30 cellular contexts compared by ENCODE assay signal in genomic region chr18:7512990-7513389, GRCh38.
"Had no signal": no experiment of that assay in that cellular context is flagged by ENCODE, and none has a peak within 500 bp of the region (broad histone marks: within the 10 kb centered on the region; RNA-seq: fewer than 3 reads in every experiment).

No MANE protein-coding gene starts in this region.

- H3K27me3 Mint-ChIP-seq: activated CD4-positive, alpha-beta memory T cell treated with anti-CD3 and anti-CD28 coated beads for 36 hours; activated CD4-positive, alpha-beta T cell treated with anti-CD3 and anti-CD28 coated beads for 36 hours; activated CD4-positive, alpha-beta T cell treated with anti-CD3 and anti-CD28 coated beads, Interleukin-2, amount 10 ng/mL, durations not matched to agents 24 days and 14 days; activated CD8-positive, alpha-beta memory T cell treated with anti-CD3 and anti-CD28 coated beads, Interleukin-2, amount 10 ng/mL, durations not matched to agents 7 days and 5 days; activated naive CD4-positive, alpha-beta T cell treated with anti-CD3 and anti-CD28 coated beads, Interleukin-2, amount 50 U/mL, for 24 hours; activated naive CD8-positive, alpha-beta T cell treated with anti-CD3 and anti-CD28 coated beads for 36 hours; activated naive CD8-positive, alpha-beta T cell treated with anti-CD3 and anti-CD28 coated beads, Interleukin-2, amount 50 U/mL, for 24 hours had no signal

- H3K27ac Mint-ChIP-seq: activated CD4-positive, alpha-beta memory T cell treated with anti-CD3 and anti-CD28 coated beads for 36 hours; activated CD4-positive, alpha-beta T cell treated with anti-CD3 and anti-CD28 coated beads for 36 hours; activated CD4-positive, alpha-beta T cell treated with anti-CD3 and anti-CD28 coated beads, Interleukin-2, amount 10 ng/mL, durations not matched to agents 24 days and 14 days; activated CD8-positive, alpha-beta memory T cell treated with anti-CD3 and anti-CD28 coated beads, Interleukin-2, amount 10 ng/mL, durations not matched to agents 7 days and 5 days; activated CD8-positive, alpha-beta T cell treated with anti-CD3 and anti-CD28 coated beads, Interleukin-2, amount 10 ng/mL, durations not matched to agents 7 days and 5 days; activated naive CD4-positive, alpha-beta T cell treated with anti-CD3 and anti-CD28 coated beads for 36 hours; activated naive CD4-positive, alpha-beta T cell treated with anti-CD3 and anti-CD28 coated beads, Interleukin-2, amount 50 U/mL, for 24 hours; activated naive CD8-positive, alpha-beta T cell treated with anti-CD3 and anti-CD28 coated beads for 36 hours; activated naive CD8-positive, alpha-beta T cell treated with anti-CD3 and anti-CD28 coated beads, Interleukin-2, amount 50 U/mL, for 24 hours; activated T-helper 1 cell treated with anti-CD3 and anti-CD28 coated beads, Interleukin-12 subunit alpha, Interleukin-12 subunit beta, Interleukin-2, Interleukin-4 antibody, amounts not matched to agents 30 ng/mL and 10 ng/mL and 1 ng/mL, durations not matched to agents 14 hours and 24 hours and 36 hours; activated T-helper 2 cell treated with anti-CD3 and anti-CD28 coated beads, Interferon-gamma antibody, Interleukin-2, Interleukin-4, amounts not matched to agents 10 μg/mL and 5 μg/mL and 100 μg/mL, durations not matched to agents 14 hours and 24 hours and 36 hours; effector memory CD8-positive, alpha-beta T cell had no signal

- H3K9me3 ChIP-seq: adrenal gland, esophagus muscularis mucosa, gastrocnemius medialis had no signal

- H3K36me3 Mint-ChIP-seq: activated CD4-positive, alpha-beta memory T cell treated with anti-CD3 and anti-CD28 coated beads for 36 hours; activated CD8-positive, alpha-beta memory T cell treated with anti-CD3 and anti-CD28 coated beads, Interleukin-2, amount 10 ng/mL, durations not matched to agents 7 days and 5 days; activated naive CD4-positive, alpha-beta T cell treated with anti-CD3 and anti-CD28 coated beads, Interleukin-2, amount 50 U/mL, for 24 hours; activated naive CD8-positive, alpha-beta T cell treated with anti-CD3 and anti-CD28 coated beads for 36 hours had no signal

- H3K4me3 ChIP-seq: adrenal gland, esophagus muscularis mucosa, gastrocnemius medialis had no signal

- H3K4me1 Mint-ChIP-seq: activated CD4-positive, alpha-beta T cell treated with anti-CD3 and anti-CD28 coated beads for 36 hours; activated CD4-positive, alpha-beta T cell treated with anti-CD3 and anti-CD28 coated beads, Interleukin-2, amount 10 ng/mL, durations not matched to agents 24 days and 14 days; activated CD8-positive, alpha-beta memory T cell treated with anti-CD3 and anti-CD28 coated beads, Interleukin-2, amount 10 ng/mL, durations not matched to agents 7 days and 5 days; activated naive CD4-positive, alpha-beta T cell treated with anti-CD3 and anti-CD28 coated beads, Interleukin-2, amount 50 U/mL, for 24 hours; activated naive CD8-positive, alpha-beta T cell treated with anti-CD3 and anti-CD28 coated beads for 36 hours; activated naive CD8-positive, alpha-beta T cell treated with anti-CD3 and anti-CD28 coated beads, Interleukin-2, amount 50 U/mL, for 24 hours had no signal

- H3K27ac ChIP-seq: adrenal gland, brain microvascular endothelial cell, esophagus muscularis mucosa, foreskin keratinocyte, gastrocnemius medialis had no signal

- H3K4me3 Mint-ChIP-seq: activated CD4-positive, alpha-beta memory T cell treated with anti-CD3 and anti-CD28 coated beads for 36 hours; activated CD4-positive, alpha-beta T cell treated with anti-CD3 and anti-CD28 coated beads for 36 hours; activated CD4-positive, alpha-beta T cell treated with anti-CD3 and anti-CD28 coated beads, Interleukin-2, amount 10 ng/mL, durations not matched to agents 24 days and 14 days; activated CD8-positive, alpha-beta memory T cell treated with anti-CD3 and anti-CD28 coated beads, Interleukin-2, amount 10 ng/mL, durations not matched to agents 7 days and 5 days; activated CD8-positive, alpha-beta T cell treated with anti-CD3 and anti-CD28 coated beads, Interleukin-2, amount 10 ng/mL, durations not matched to agents 7 days and 5 days; activated naive CD4-positive, alpha-beta T cell treated with anti-CD3 and anti-CD28 coated beads for 36 hours; activated naive CD4-positive, alpha-beta T cell treated with anti-CD3 and anti-CD28 coated beads, Interleukin-2, amount 50 U/mL, for 24 hours; activated naive CD8-positive, alpha-beta T cell treated with anti-CD3 and anti-CD28 coated beads for 36 hours; activated naive CD8-positive, alpha-beta T cell treated with anti-CD3 and anti-CD28 coated beads, Interleukin-2, amount 50 U/mL, for 24 hours; activated T-helper 1 cell treated with anti-CD3 and anti-CD28 coated beads, Interleukin-12 subunit alpha, Interleukin-12 subunit beta, Interleukin-2, Interleukin-4 antibody, amounts not matched to agents 30 ng/mL and 10 ng/mL and 1 ng/mL, durations not matched to agents 14 hours and 24 hours and 36 hours; effector memory CD8-positive, alpha-beta T cell had no signal

- H3K9me3 Mint-ChIP-seq: activated CD4-positive, alpha-beta T cell treated with anti-CD3 and anti-CD28 coated beads, Interleukin-2, amount 10 ng/mL, durations not matched to agents 24 days and 14 days; activated naive CD4-positive, alpha-beta T cell treated with anti-CD3 and anti-CD28 coated beads, Interleukin-2, amount 50 U/mL, for 24 hours; activated naive CD8-positive, alpha-beta T cell treated with anti-CD3 and anti-CD28 coated beads for 36 hours had no signal

- DNase-seq: activated CD4-positive, alpha-beta memory T cell treated with anti-CD3 and anti-CD28 coated beads for 36 hours; activated CD4-positive, alpha-beta T cell treated with anti-CD3 and anti-CD28 coated beads for 36 hours; activated CD4-positive, alpha-beta T cell treated with anti-CD3 and anti-CD28 coated beads, Interleukin-2, amount 10 ng/mL, durations not matched to agents 24 days and 14 days; activated CD4-positive, CD25-positive, alpha-beta regulatory T cell; activated CD4-positive, CD25-positive, alpha-beta regulatory T cell treated with anti-CD3 and anti-CD28 coated beads, Interleukin-2, amount 50 U/mL, for 72 hours; activated CD8-positive, alpha-beta memory T cell treated with anti-CD3 and anti-CD28 coated beads, Interleukin-2, amount 10 ng/mL, durations not matched to agents 7 days and 5 days; activated CD8-positive, alpha-beta memory T cell treated with anti-CD3 and anti-CD28 coated beads, Interleukin-2, amount 50 U/mL, for 4 hours; activated CD8-positive, alpha-beta T cell treated with anti-CD3 and anti-CD28 coated beads, Interleukin-2, amount 10 ng/mL, durations not matched to agents 7 days and 5 days; activated effector memory CD4-positive, alpha-beta T cell treated with anti-CD3 and anti-CD28 coated beads, Interleukin-2, amount 50 U/mL, for 16 hours; activated naive CD4-positive, alpha-beta T cell treated with anti-CD3 and anti-CD28 coated beads for 36 hours; activated naive CD8-positive, alpha-beta T cell treated with anti-CD3 and anti-CD28 coated beads for 36 hours; activated naive CD8-positive, alpha-beta T cell treated with anti-CD3 and anti-CD28 coated beads, Interleukin-2, amount 50 U/mL, for 24 hours; activated T-cell treated with anti-CD3 and anti-CD28 coated beads, Interleukin-2, amount 50 U/mL, for 1 hour; activated T-cell treated with anti-CD3 and anti-CD28 coated beads, Interleukin-2, amount 50 U/mL, for 48 hours; adrenal gland; brain microvascular endothelial cell; caudate nucleus; cortex of kidney; dermis blood vessel endothelial cell; effector CD4-positive, alpha-beta T cell; effector memory CD8-positive, alpha-beta T cell; erythroblast; gastrocnemius medialis; glutamatergic neuron; T-helper 2 cell had no signal

- H3K36me3 ChIP-seq: adrenal gland, brain microvascular endothelial cell, esophagus muscularis mucosa, gastrocnemius medialis had no signal

- ATAC-seq: activated CD4-positive, alpha-beta T cell treated with anti-CD3 and anti-CD28 coated beads for 36 hours; activated CD8-positive, alpha-beta memory T cell treated with anti-CD3 and anti-CD28 coated beads, Interleukin-2, amount 10 ng/mL, durations not matched to agents 7 days and 5 days; activated CD8-positive, alpha-beta T cell treated with anti-CD3 and anti-CD28 coated beads, Interleukin-2, amount 10 ng/mL, durations not matched to agents 7 days and 5 days; activated naive CD8-positive, alpha-beta T cell treated with anti-CD3 and anti-CD28 coated beads, Interleukin-2, amount 50 U/mL, for 24 hours; effector memory CD8-positive, alpha-beta T cell; gastrocnemius medialis had no signal

- H3K27me3 ChIP-seq: adrenal gland, brain microvascular endothelial cell, esophagus muscularis mucosa, foreskin keratinocyte, gastrocnemius medialis had no signal

- H3K4me1 ChIP-seq: adrenal gland had no signal
